Comparison of ENCODE assay signal across 1 cellular context in genomic region chr10:124791378-124792348, GRCh38.
A peak's percentile ranks its signal among the peaks of the same experiment; 100 is the strongest.
TF ChIP-seq lines count a peak whose summit lies in the region.

Gene EEF1AKMT2 (minus strand): TSS chr10:124791887. CDS start chr10:124791833, 54 bp downstream.

TF ChIP-seq in HepG2, 621 proteins besides CTCF, POLR2A, EP300 and RAD21 (continued from another document and continues in another):
- TF ChIP-seq CSRNP2 (CRISPR knock-in tag; conservative IDR thresholded peaks at IDR 0.05; ENCODE audit: low read depth) (no peak), ZNF576 (CRISPR knock-in tag; IDR thresholded peaks at IDR 0.05) (no peak), THAP8 (CRISPR knock-in tag; IDR thresholded peaks at IDR 0.05; ENCODE audit: borderline replicate concordance) (0 out of 2 replicates have a peak, but pooled peaks have one; percentile 43), ZBTB49 (CRISPR knock-in tag; IDR thresholded peaks at IDR 0.05; ENCODE audit: borderline replicate concordance) (no peak), SSRP1 (CRISPR knock-in tag; IDR thresholded peaks at IDR 0.05) (no peak), GMEB2 (CRISPR knock-in tag; IDR thresholded peaks at IDR 0.05; ENCODE audit: low read depth) (peak; percentile 23; the same call in 1 of the 2 replicates), PHF20 (CRISPR knock-in tag; IDR thresholded peaks at IDR 0.05) (peak; percentile 78), ZNF430 (CRISPR knock-in tag; IDR thresholded peaks at IDR 0.05) (peak; percentile 85; the same call in 1 of the 2 replicates), ZNF564 (CRISPR knock-in tag; IDR thresholded peaks at IDR 0.05) (peak; percentile 66), SMC3 (IDR thresholded peaks at IDR 0.05; ENCODE audit: low read length) (no peak), CSRNP1 (CRISPR knock-in tag; IDR thresholded peaks at IDR 0.05) (peak; percentile 64; the same call in 1 of the 2 replicates), HOXA7 (CRISPR knock-in tag; IDR thresholded peaks at IDR 0.05) (no peak), ZNF556 (CRISPR knock-in tag; IDR thresholded peaks at IDR 0.05; ENCODE audit: borderline replicate concordance) (peak; percentile 97; the same call in 1 of the 2 replicates), MLLT10 (CRISPR knock-in tag; IDR thresholded peaks at IDR 0.05) (no peak), MAFK (conservative IDR thresholded peaks at IDR 0.05 in 1 of 2, IDR thresholded peaks at IDR 0.05 in 1 of 2; ENCODE audit: low read length in 2 of 2) (no peak), KLF16 (CRISPR knock-in tag; IDR thresholded peaks at IDR 0.05) (peak in 1 of 2 experiments; percentile 95; a peak in 2 of 4 replicates), ZFAT (CRISPR knock-in tag; conservative IDR thresholded peaks at IDR 0.05) (0 out of 2 replicates have a peak, but pooled peaks have one; percentile 68), RXRA (CRISPR knock-in tag; IDR thresholded peaks at IDR 0.05) (peak; percentile 80), TEF (CRISPR knock-in tag; IDR thresholded peaks at IDR 0.05) (peak; percentile 52; the same call in 1 of the 2 replicates), ZFP41 (CRISPR knock-in tag; IDR thresholded peaks at IDR 0.05; ENCODE audit: borderline replicate concordance) (no peak), ZKSCAN5 (CRISPR knock-in tag; IDR thresholded peaks at IDR 0.05) (no peak), ZSCAN20 (CRISPR knock-in tag; IDR thresholded peaks at IDR 0.05; ENCODE audit: borderline replicate concordance) (peak; percentile 69; the same call in 1 of the 2 replicates), TEAD2 (CRISPR knock-in tag; IDR thresholded peaks at IDR 0.05) (no peak), ZZZ3 (CRISPR knock-in tag; IDR thresholded peaks at IDR 0.05; ENCODE audit: borderline replicate concordance) (peak; percentile 74; the same call in 1 of the 2 replicates), ZNF83 (CRISPR knock-in tag; IDR thresholded peaks at IDR 0.05; ENCODE audit: borderline replicate concordance) (no peak), ZNF619 (CRISPR knock-in tag; IDR thresholded peaks at IDR 0.05) (no peak), MAFG (CRISPR knock-in tag; IDR thresholded peaks at IDR 0.05) (no peak), ZBTB42 (CRISPR knock-in tag; IDR thresholded peaks at IDR 0.05) (no peak), ZNF598 (CRISPR knock-in tag; IDR thresholded peaks at IDR 0.05; ENCODE audit: borderline replicate concordance) (0 out of 2 replicates have a peak, but pooled peaks have one; percentile 69), TRIM24 (CRISPR knock-in tag; IDR thresholded peaks at IDR 0.05) (no peak), ZNF644 (CRISPR knock-in tag; IDR thresholded peaks at IDR 0.05; ENCODE audit: low read depth) (0 out of 2 replicates have a peak, but pooled peaks have one; percentile 9), PAF1 (CRISPR knock-in tag; IDR thresholded peaks at IDR 0.05) (no peak), MXD3 (CRISPR knock-in tag; IDR thresholded peaks at IDR 0.05) (peak; percentile 92; the same call in 1 of the 2 replicates), SCMH1 (CRISPR knock-in tag; IDR thresholded peaks at IDR 0.05; ENCODE audit: borderline replicate concordance) (no peak), SKI (IDR thresholded peaks at IDR 0.05; ENCODE audit: partially characterized antibody) (peak; percentile 40), MLXIP (CRISPR knock-in tag; IDR thresholded peaks at IDR 0.05; ENCODE audit: borderline replicate concordance) (peak; percentile 82), ZNF326 (CRISPR knock-in tag; IDR thresholded peaks at IDR 0.05; ENCODE audit: borderline replicate concordance) (no peak), AFF4 (CRISPR knock-in tag; IDR thresholded peaks at IDR 0.05) (no peak; the same call in 1 of the 2 replicates), NFE2L2 (IDR thresholded peaks at IDR 0.05; ENCODE audit: low read length) (no peak), ZNF343 (CRISPR knock-in tag; IDR thresholded peaks at IDR 0.05) (peak; percentile 53; the same call in 1 of the 2 replicates), ZNF234 (CRISPR knock-in tag; conservative IDR thresholded peaks at IDR 0.05) (0 out of 2 replicates have a peak, but pooled peaks have one; percentile 38), ZBTB14 (CRISPR knock-in tag; IDR thresholded peaks at IDR 0.05) (no peak; the same call in 1 of the 2 replicates), MEF2D (CRISPR knock-in tag; IDR thresholded peaks at IDR 0.05) (peak; percentile 51), KLF9 (CRISPR knock-in tag; IDR thresholded peaks at IDR 0.05; ENCODE audit: low read depth) (peak; percentile 95), MTF2 (CRISPR knock-in tag; IDR thresholded peaks at IDR 0.05; ENCODE audit: borderline replicate concordance) (peak; percentile 94), TMF1 (CRISPR knock-in tag; IDR thresholded peaks at IDR 0.05; ENCODE audit: low read depth) (peak; percentile 84; the same call in 1 of the 2 replicates), ZMYM2 (CRISPR knock-in tag; IDR thresholded peaks at IDR 0.05) (peak; percentile 92), RNF2 (conservative IDR thresholded peaks at IDR 0.05; ENCODE audit: low read depth) (no peak; the same call in 1 of the 2 replicates), MAFF (IDR thresholded peaks at IDR 0.05; ENCODE audit: low read depth, low read length) (no peak)
